In the genomic region with DNA sequence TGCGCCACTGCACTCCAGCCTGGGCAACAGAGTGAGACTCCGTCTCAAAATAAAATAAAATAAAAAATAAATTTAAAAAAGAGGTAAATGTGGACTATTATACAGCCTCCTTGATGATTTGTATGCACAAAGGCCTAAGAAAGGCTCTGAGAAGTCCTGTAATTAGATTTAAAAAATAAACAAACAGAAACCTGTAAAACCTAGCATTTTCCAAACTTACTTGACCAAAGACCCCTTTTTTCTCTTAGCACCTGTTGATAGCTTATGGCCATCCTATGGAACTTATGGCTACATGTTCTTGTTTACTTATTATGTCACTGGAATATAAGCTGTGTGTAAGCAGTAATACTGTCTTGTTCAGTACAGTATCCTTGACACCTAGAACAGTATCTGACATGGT, we compare ENCODE assay signal across 21 cellular contexts.
"Had no signal": no experiment of that assay in that cellular context is flagged by ENCODE, and none has a peak within 500 bp of the region (broad histone marks: within the 10 kb centered on the region; RNA-seq: fewer than 3 reads in every experiment).

No MANE protein-coding gene starts in this region.

- H3K4me2 ChIP-seq: hepatocyte, neural progenitor cell had no signal

- H3K27me3 Mint-ChIP-seq: effector memory CD8-positive, alpha-beta T cell; natural killer cell treated with Interleukin-12 subunit alpha and Interleukin-12 subunit beta and Interleukin-15 and Interleukin-18, amount 100 ng/mL, for 72 hours had no signal

- H3K27ac Mint-ChIP-seq: effector memory CD8-positive, alpha-beta T cell; neural progenitor cell had no signal

- H3K36me3 ChIP-seq: ovary, uterus had no signal

- DNase-seq: effector memory CD8-positive, alpha-beta T cell; esophagus squamous epithelium; foreskin fibroblast; kidney; left cardiac atrium; left ventricle myocardium inferior; lower lobe of right lung; mesenchymal stem cell; midbrain; nucleus accumbens; ovary; right cardiac atrium; stimulated activated CD4-positive, alpha-beta T cell treated with anti-CD3 and anti-CD28 coated beads, Interleukin-2, amount 100 ng/mL, for 48 hours; stimulated activated naive CD8-positive, alpha-beta T cell treated with anti-CD3 and anti-CD28 coated beads, Interleukin-15, Interleukin-2, amounts not matched to agents 100 U/mL and 50 U/mL, for 24 hours; thyroid gland; upper lobe of left lung; uterus had no signal

- H3K27me3 ChIP-seq: esophagus squamous epithelium, hepatocyte, neural progenitor cell, ovary, suprapubic skin, thyroid gland, upper lobe of left lung, uterus had no signal

- H3K9ac ChIP-seq: neural progenitor cell had no signal

- H3K4me3 ChIP-seq: esophagus squamous epithelium, hepatocyte, left ventricle myocardium inferior, lower lobe of right lung, neural progenitor cell, ovary, suprapubic skin, thyroid gland, upper lobe of left lung, uterus had no signal

- H2AFZ ChIP-seq: hepatocyte, neural progenitor cell had no signal

- H3K9me3 Mint-ChIP-seq: effector memory CD8-positive, alpha-beta T cell; natural killer cell treated with Interleukin-12 subunit alpha and Interleukin-12 subunit beta and Interleukin-15 and Interleukin-18, amount 100 ng/mL, for 72 hours; neural progenitor cell had no signal

- H3K4me3 Mint-ChIP-seq: effector memory CD8-positive, alpha-beta T cell; natural killer cell treated with Interleukin-12 subunit alpha and Interleukin-12 subunit beta and Interleukin-15 and Interleukin-18, amount 100 ng/mL, for 72 hours; neural progenitor cell had no signal

- H3K9me3 ChIP-seq: esophagus squamous epithelium, left ventricle myocardium inferior, lower lobe of right lung, ovary, suprapubic skin, thyroid gland, upper lobe of left lung, uterus had no signal

- H3K27ac ChIP-seq: esophagus squamous epithelium, hepatocyte, left ventricle myocardium inferior, lower lobe of right lung, neural progenitor cell, ovary, suprapubic skin, thyroid gland, upper lobe of left lung, uterus had no signal
